In the genomic region with DNA sequence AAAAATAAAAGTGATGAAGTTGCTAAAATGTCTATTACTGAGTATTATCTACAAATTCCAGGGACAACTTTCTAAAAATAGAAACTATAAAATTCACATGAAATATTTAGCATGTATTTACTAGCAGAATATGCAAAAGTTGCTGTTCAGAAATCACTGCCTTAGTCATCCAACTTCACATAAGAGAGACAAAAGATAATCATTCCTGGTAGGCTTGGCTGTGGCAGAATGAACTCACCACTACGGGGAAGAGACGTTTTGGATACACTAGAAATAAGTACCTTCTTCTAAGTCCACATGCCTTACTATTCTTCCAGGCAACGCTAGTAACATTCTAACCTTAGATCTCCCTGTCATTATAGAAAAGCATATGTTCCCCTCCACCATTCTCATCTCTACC, we compare ENCODE assay signal across 18 cellular contexts.
"Had no signal": no experiment of that assay in that cellular context is flagged by ENCODE, and none has a peak within 500 bp of the region (broad histone marks: within the 10 kb centered on the region; RNA-seq: fewer than 3 reads in every experiment).

No MANE protein-coding gene starts in this region.

- H3K9me3 ChIP-seq: uterus had no signal

- H3K36me3 ChIP-seq: uterus had no signal

- H3K27me3 ChIP-seq: uterus had no signal

- H3K4me3 ChIP-seq: coronary artery, uterus had no signal

- H3K4me1 ChIP-seq: uterus had no signal

- H3K27ac ChIP-seq: coronary artery, uterus, VCaP had no signal

- DNase-seq: activated CD4-positive, alpha-beta memory T cell treated with anti-CD3 and anti-CD28 coated beads, Interleukin-2, amount 10 ng/mL, durations not matched to agents 7 days and 5 days; activated CD4-positive, alpha-beta T cell treated with anti-CD3 and anti-CD28 coated beads for 36 hours; activated gamma-delta T cell treated with Interleukin-2 at 50 U/mL for 16 hours; activated naive CD8-positive, alpha-beta T cell treated with anti-CD3 and anti-CD28 coated beads for 36 hours; activated T-cell treated with anti-CD3 and anti-CD28 coated beads, Interleukin-2, amount 50 U/mL, for 72 hours; aorta; caudate nucleus; effector CD4-positive, alpha-beta T cell; natural killer cell; occipital lobe; stimulated activated CD4-positive, alpha-beta T cell treated with anti-CD3 and anti-CD28 coated beads, Interleukin-4, amount 100 ng/mL, for 1 hour; stimulated activated CD8-positive, alpha-beta memory T cell treated with anti-CD3 and anti-CD28 coated beads, Interleukin-4, amount 100 ng/mL, for 48 hours; stimulated activated naive CD8-positive, alpha-beta T cell treated with anti-CD3 and anti-CD28 coated beads, Interleukin-15, amount 100 ng/mL, for 72 hours; SW 1271; T-helper 9 cell; uterus had no signal
